Comparison of ENCODE assay signal across 8 cellular contexts in the genomic region with DNA sequence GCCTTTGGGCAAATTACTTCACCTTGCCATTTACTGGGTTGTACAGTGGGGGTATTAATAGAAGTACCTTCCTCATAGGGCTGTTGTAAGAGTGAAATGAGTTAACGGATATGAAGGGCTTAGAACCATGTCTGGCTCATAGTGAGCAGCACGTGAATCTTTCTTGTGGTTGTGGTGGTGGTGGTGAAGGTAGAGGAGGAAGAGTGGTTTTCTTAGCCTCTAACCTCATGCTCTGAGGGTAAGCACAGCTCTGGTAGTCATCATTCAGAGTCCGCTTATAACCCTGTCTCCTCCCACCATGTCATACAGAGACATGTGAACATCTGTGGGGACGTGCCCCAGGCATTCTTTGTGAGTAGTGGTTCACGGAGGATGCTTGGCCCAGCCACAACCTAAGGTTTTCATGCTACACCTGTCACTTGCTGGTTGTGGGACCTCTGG. TPM values are rescaled to one million over a fixed set of nuclear protein-coding genes. Genes with fewer than 3 reads are reported as not detected.
DNase-seq lines count a peak whose midpoint lies in the region; ATAC-seq and TF ChIP-seq lines count a peak whose summit lies in the region.

No MANE protein-coding gene starts in this region.

- no peaks in the 10 kb centered on the region for H3K36me3 Mint-ChIP-seq in activated T-helper 17 cell treated with anti-CD3 and anti-CD28 coated beads, Interleukin-2, amount 50 U/mL, for 72 hours (ENCODE audit: low read depth)
- H3K36me3 Mint-ChIP-seq in stimulated activated naive B cell treated with anti-CD40 and anti-IgM and Interleukin-4, amounts not matched to agents 10 μg/mL and 1 μg/mL and 100 μg/mL, for 72 hours, result no peaks in the 10 kb centered on the region

- no peak overlapping the region for H3K4me3 Mint-ChIP-seq in activated T-helper 17 cell treated with anti-CD3 and anti-CD28 coated beads, Interleukin-2, amount 50 U/mL, for 72 hours
- no peak overlapping the region for H3K4me3 Mint-ChIP-seq in stimulated activated naive B cell treated with anti-CD40 and anti-IgM and Interleukin-4, amounts not matched to agents 10 μg/mL and 1 μg/mL and 100 μg/mL, for 72 hours

- 67 to 74% methylated on average over 5 of the region's 5 CpGs for WGBS in tibial nerve, 2 donors
- 90 to 94% (median 91%) methylated on average over 5 of the region's 5 CpGs for WGBS in ovary, 3 donors

- peak; percentile 32 for DNase-seq in activated naive CD4-positive, alpha-beta T cell treated with Interleukin-2 at 50 U/mL for 16 hours
- no peak for DNase-seq in activated naive CD4-positive, alpha-beta T cell (lab: John Stamatoyannopoulos, UW)
- no peak for DNase-seq in stimulated activated naive B cell treated with anti-CD40 and anti-IgM and Interleukin-4, amounts not matched to agents 10 μg/mL and 1 μg/mL and 100 μg/mL, for 72 hours
- no peak for DNase-seq in tibial nerve (ENCODE audit: low spot score in 2 of 2)
- no peak for DNase-seq in ovary
- DNase-seq in NCI-H1436 (lab: John Stamatoyannopoulos, UW), result no peak

- peaks cover 12% of the 10 kb centered on the region for H3K4me1 Mint-ChIP-seq in activated T-helper 17 cell treated with anti-CD3 and anti-CD28 coated beads, Interleukin-2, amount 50 U/mL, for 72 hours
- H3K4me1 Mint-ChIP-seq in stimulated activated naive B cell treated with anti-CD40 and anti-IgM and Interleukin-4, amounts not matched to agents 10 μg/mL and 1 μg/mL and 100 μg/mL, for 72 hours, result no peaks in the 10 kb centered on the region

- H3K9me3 ChIP-seq in tibial nerve (no peaks in the 10 kb centered on the region), ovary (no peaks in the 10 kb centered on the region)

- H3K27ac ChIP-seq in tibial nerve, result no peak overlapping the region
- no peak overlapping the region for H3K27ac ChIP-seq in ovary

- no peaks in the 10 kb centered on the region for H3K36me3 ChIP-seq in tibial nerve
- no peaks in the 10 kb centered on the region for H3K36me3 ChIP-seq in ovary

- ATAC-seq in HG03520 (IDR thresholded peaks at IDR 0.05; ENCODE audit: unreplicated experiment), result peak; percentile 99
- ATAC-seq in activated T-helper 17 cell treated with anti-CD3 and anti-CD28 coated beads, Interleukin-2, amount 50 U/mL, for 72 hours (replicated peaks), result peak; percentile 98
- peak; percentile 42 to 69 for ATAC-seq in stimulated activated naive B cell treated with anti-CD40 and anti-IgM and Interleukin-4, amounts not matched to agents 10 μg/mL and 1 μg/mL and 100 μg/mL, for 72 hours (replicated peaks)

- TF ChIP-seq POLR2A in tibial nerve (IDR thresholded peaks at IDR 0.05) (no peak), ovary (IDR thresholded peaks at IDR 0.05) (no peak)

- H3K27me3 Mint-ChIP-seq in activated T-helper 17 cell treated with anti-CD3 and anti-CD28 coated beads, Interleukin-2, amount 50 U/mL, for 72 hours, result peaks cover 50% of the 10 kb centered on the region
- peaks cover 24 to 30% of the 10 kb centered on the region in 2 donors for H3K27me3 Mint-ChIP-seq in stimulated activated naive B cell treated with anti-CD40 and anti-IgM and Interleukin-4, amounts not matched to agents 10 μg/mL and 1 μg/mL and 100 μg/mL, for 72 hours

- H3K4me3 ChIP-seq in tibial nerve (no peak overlapping the region), ovary (no peak overlapping the region)

- TF ChIP-seq CTCF in tibial nerve (IDR thresholded peaks at IDR 0.05) (no peak), ovary (IDR thresholded peaks at IDR 0.05) (no peak)

- H3K4me1 ChIP-seq in tibial nerve, result peaks cover 0 to 76% (median 11%) of the 10 kb centered on the region in 4 donors
- H3K4me1 ChIP-seq in ovary (ENCODE audit: insufficient read depth), result peaks cover 10% of the 10 kb centered on the region

- intact Hi-C loops in ovary (cut with DNase I), result no loop called here

- no peak overlapping the region for H3K27ac Mint-ChIP-seq in activated T-helper 17 cell treated with anti-CD3 and anti-CD28 coated beads, Interleukin-2, amount 50 U/mL, for 72 hours
- H3K27ac Mint-ChIP-seq in stimulated activated naive B cell treated with anti-CD40 and anti-IgM and Interleukin-4, amounts not matched to agents 10 μg/mL and 1 μg/mL and 100 μg/mL, for 72 hours, result no peak overlapping the region

- TF ChIP-seq EP300 in tibial nerve (IDR thresholded peaks at IDR 0.05) (no peak), ovary (IDR thresholded peaks at IDR 0.05) (no peak)

- H3K27me3 ChIP-seq in tibial nerve (no peaks in the 10 kb centered on the region), ovary (no peaks in the 10 kb centered on the region)

- H3K9me3 Mint-ChIP-seq in activated T-helper 17 cell treated with anti-CD3 and anti-CD28 coated beads, Interleukin-2, amount 50 U/mL, for 72 hours, result no peaks in the 10 kb centered on the region
- H3K9me3 Mint-ChIP-seq in stimulated activated naive B cell treated with anti-CD40 and anti-IgM and Interleukin-4, amounts not matched to agents 10 μg/mL and 1 μg/mL and 100 μg/mL, for 72 hours, result no peaks in the 10 kb centered on the region

RNA-seq across cellular contexts. Expression of gene TEAD1, which starts 43.6 kb away (rescaled TPM):
- 1 to 10 TPM; 1.2 to 1.6 TPM for total RNA-seq in activated T-helper 17 cell treated with anti-CD3 and anti-CD28 coated beads, Interleukin-2, amount 50 U/mL, for 72 hours
- 100 to 1,000 TPM; 127 to 165 (median 140) TPM for total RNA-seq in tibial nerve
- 10 to 100 TPM; 59.2 to 84.1 (median 73.9) TPM for total RNA-seq in ovary
- 10 to 100 TPM; 20.0 to 30.9 TPM for polyA plus RNA-seq in ovary

Comparison
In these comparisons a context has a peak if more than half of its experiments do, and no peak if none do; other contexts are left out.
1. RNA of gene TEAD1, which starts 43.6 kb away (total RNA-seq): 127 to 165 TPM in tibial nerve and 59.2 to 84.1 TPM in ovary; 1.2 to 1.6 TPM in activated T-helper 17 cell treated with anti-CD3 and anti-CD28 coated beads, Interleukin-2, amount 50 U/mL, for 72 hours; every median in the first group is over 10 times any median in the second.
2. Peak in every context shown above with its lines, with median percentiles within 50 percentile points of each other: ATAC-seq.